In genomic region chr5:7250004-7250403, GRCh38 we compare ENCODE assay signal across 17 cellular contexts.
DNase-seq lines count a peak whose midpoint lies in the region; ATAC-seq and TF ChIP-seq lines count a peak whose summit lies in the region.
"Had no signal": no experiment of that assay in that cellular context is flagged by ENCODE, and none has a peak within 500 bp of the region (broad histone marks: within the 10 kb centered on the region; RNA-seq: fewer than 3 reads in every experiment).

No MANE protein-coding gene starts in this region.

- no peak overlapping the region for H2AFZ ChIP-seq in smooth muscle cell (ENCODE audit: low read depth)

- ATAC-seq in GM18873 (IDR thresholded peaks at IDR 0.05; ENCODE audit: low FRiP score, unreplicated experiment): no peak
- ATAC-seq: CD8-positive, alpha-beta T cell; HepG2 had no signal

- peak overlapping the region; percentile 81 for H3K27ac ChIP-seq in HL-60 (replicated peaks)
- no peak overlapping the region for H3K27ac ChIP-seq in smooth muscle cell (ENCODE audit: low read depth)
- H3K27ac ChIP-seq: 22Rv1 had no signal

- H3K4me3 ChIP-seq in HL-60 (replicated peaks; ENCODE audit: insufficient read depth, low read length) (no peak overlapping the region), smooth muscle cell (no peak overlapping the region)
- H3K4me3 ChIP-seq: HAP-1 had no signal

- peak overlapping the region; percentile 80 for H3K4me2 ChIP-seq in smooth muscle cell

- H3K36me3 ChIP-seq in smooth muscle cell (ENCODE audit: low read depth): no peaks in the 10 kb centered on the region
- H3K36me3 ChIP-seq: HAP-1 had no signal

- H3K4me1 ChIP-seq in smooth muscle cell (ENCODE audit: low read depth): peaks cover 24% of the 10 kb centered on the region
- H3K4me1 ChIP-seq: HAP-1 had no signal

- 89% methylated on average over 2 of the region's 2 CpGs for WGBS in smooth muscle cell (ENCODE audit: low lambda C conversion rate)

- BruUV-seq in Calu3 (replicated peaks; lab: Mats Ljungman, UMichigan): no TSS peak

- peak; percentile 22 for DNase-seq in NCI-H82 (lab: John Stamatoyannopoulos, UW)
- DNase-seq in NCI-H82 treated with DMSO at 0.1 percent for 48 hours (lab: John Stamatoyannopoulos, UW; ENCODE audit: unreplicated experiment): no peak
- no peak for DNase-seq in HL-60 (ENCODE audit: low read depth in 1 of 2, low spot score in 1 of 2)
- DNase-seq in inferior parietal cortex (ENCODE audit: extremely low spot score): peak; percentile 17
- DNase-seq in smooth muscle cell (lab: John Stamatoyannopoulos, UW; ENCODE audit: unreplicated experiment): no peak
- DNase-seq in NCI-H524 (lab: John Stamatoyannopoulos, UW): no peak
- no peak for DNase-seq in Calu3
- DNase-seq: C1 segment of cervical spinal cord; CD8-positive, alpha-beta T cell; COR-L47; DND-41; GDM1; GOT3 had no signal

- no peak for TF ChIP-seq CTCF in HL-60 (IDR thresholded peaks at IDR 0.05; ENCODE audit: insufficient read depth, low read length)
- TF ChIP-seq CTCF in smooth muscle cell (IDR thresholded peaks at IDR 0.05; ENCODE audit: borderline replicate concordance, insufficient read depth, poor library complexity, severe bottlenecking): no peak
- TF ChIP-seq CTCF in Calu3 (IDR thresholded peaks at IDR 0.05; ENCODE audit: unreplicated experiment): no peak

- H3K4me3 Mint-ChIP-seq in Calu3 (ENCODE audit: low read depth, unreplicated experiment): no peak overlapping the region
- H3K4me3 Mint-ChIP-seq: CD8-positive, alpha-beta T cell had no signal

- H3K9me3 ChIP-seq in smooth muscle cell (replicated peaks; ENCODE audit: low read depth): no peaks in the 10 kb centered on the region
- H3K9me3 ChIP-seq: HAP-1 had no signal

- no peak overlapping the region for H3K27ac Mint-ChIP-seq in Calu3 (ENCODE audit: unreplicated experiment)
- H3K27ac Mint-ChIP-seq: CD8-positive, alpha-beta T cell had no signal

- H3F3A ChIP-seq in smooth muscle cell (ENCODE audit: low read depth): peaks cover 7% of the 10 kb centered on the region

- H3K36me3 Mint-ChIP-seq in Calu3 (ENCODE audit: insufficient read depth, unreplicated experiment): no peaks in the 10 kb centered on the region
- H3K36me3 Mint-ChIP-seq: CD8-positive, alpha-beta T cell had no signal

- H4K20me1 ChIP-seq in smooth muscle cell (ENCODE audit: low read depth): no peaks in the 10 kb centered on the region

- CTCF ChIA-PET in Calu3 (lab: Charles Lee): no interaction called here

- H3K79me2 ChIP-seq in smooth muscle cell (ENCODE audit: low read depth): no peaks in the 10 kb centered on the region

- H3K27me3 Mint-ChIP-seq in Calu3 (ENCODE audit: unreplicated experiment): no peaks in the 10 kb centered on the region

- H3K4me1 Mint-ChIP-seq in Calu3 (ENCODE audit: low read depth, unreplicated experiment): no peaks in the 10 kb centered on the region

- no peaks in the 10 kb centered on the region for H3K27me3 ChIP-seq in HL-60 (ENCODE audit: insufficient read depth, poor library complexity, severe bottlenecking)
- H3K27me3 ChIP-seq in smooth muscle cell (ENCODE audit: low read depth): peaks cover 4% of the 10 kb centered on the region

- intact Hi-C loops in Calu3 (cut with micrococcal nuclease; ENCODE audit: unreplicated experiment): no loop called here

- H3K9ac ChIP-seq in smooth muscle cell (ENCODE audit: low read depth): no peak overlapping the region

- H3K9me3 Mint-ChIP-seq in Calu3 (ENCODE audit: low read depth, unreplicated experiment): no peaks in the 10 kb centered on the region

Comparison
In these comparisons a context has a peak if more than half of its experiments do, and no peak if none do; other contexts are left out.
1. DNase-seq: peak in NCI-H82 (single experiment) and inferior parietal cortex (single experiment); none in NCI-H82 treated with DMSO at 0.1 percent for 48 hours (single experiment), HL-60 (0 of 2), smooth muscle cell (single experiment), NCI-H524 (0 of 2) and Calu3 (single experiment).